22 cellular contexts compared by ENCODE assay signal in genomic region chr1:118862755-118863154, GRCh38.
A peak's percentile ranks its signal among the peaks of the same experiment; 100 is the strongest.
DNase-seq lines count a peak whose midpoint lies in the region; ATAC-seq, FAIRE-seq and TF ChIP-seq lines count a peak whose summit lies in the region.
"Had no signal": no experiment of that assay in that cellular context is flagged by ENCODE, and none has a peak within 500 bp of the region (broad histone marks: within the 10 kb centered on the region; RNA-seq: fewer than 3 reads in every experiment).

No MANE protein-coding gene starts in this region.

- H3K9me2 ChIP-seq in OCI-LY7 (ENCODE audit: insufficient read depth, low read length), result no peaks in the 10 kb centered on the region

- H3K79me2 ChIP-seq in GM12878 (ENCODE audit: control insufficient read depth, insufficient read depth, low read length) (no peaks in the 10 kb centered on the region), OCI-LY7 (ENCODE audit: insufficient read depth, low read depth, low read length) (no peaks in the 10 kb centered on the region)

- in situ Hi-C loops in GM12878 (cut with MboI), result no loop called here

- no peak for FAIRE-seq in GM12878 (lab: Jason Lieb, UNC)

- H3K4me3 ChIP-seq in AG10803 (ENCODE audit: low read length) (no peak overlapping the region), GM12878 (no peak overlapping the region), thyroid gland (replicated peaks in 1 of 3) (no peak overlapping the region), OCI-LY7 (ENCODE audit: low read depth, low read length, poor library complexity, severe bottlenecking) (no peak overlapping the region)
- H3K4me3 ChIP-seq: ascending aorta, psoas muscle, vagina had no signal

- H3K9ac ChIP-seq in GM12878 (ENCODE audit: control insufficient read depth, insufficient read depth, low read length), result no peak overlapping the region

- TF ChIP-seq CTCF in AG10803 (conservative IDR thresholded peaks at IDR 0.05; ENCODE audit: low read length) (no peak), GM12878 (IDR thresholded peaks at IDR 0.05 in 2 of 3, conservative IDR thresholded peaks at IDR 0.05 in 1 of 3; ENCODE audit: control insufficient read depth in 2 of 3, extremely low read depth in 1 of 3, insufficient read depth in 1 of 3, low read depth in 3 of 3, low read length in 3 of 3) (no peak), thyroid gland (IDR thresholded peaks at IDR 0.05) (no peak), OCI-LY7 (conservative IDR thresholded peaks at IDR 0.05; ENCODE audit: low read length) (no peak)

- no peaks in the 10 kb centered on the region for H3K4me1 ChIP-seq in GM12878 (ENCODE audit: control insufficient read depth, insufficient read depth, low read length)
- peaks cover 9 to 18% of the 10 kb centered on the region in 2 donors for H3K4me1 ChIP-seq in thyroid gland
- no peaks in the 10 kb centered on the region for H3K4me1 ChIP-seq in OCI-LY7 (ENCODE audit: insufficient read depth, low read length, poor library complexity, severe bottlenecking)
- H3K4me1 ChIP-seq: ascending aorta, psoas muscle, vagina had no signal

- WGBS in GM12878 (ENCODE audit: insufficient coverage, insufficient replicate concordance, low lambda C conversion rate, missing lambda C conversion rate), result 42% methylated on average over 2 of the region's 2 CpGs
- WGBS in thyroid gland, 2 donors, result 86 to 90% methylated on average over 2 of the region's 2 CpGs

- H3K36me3 ChIP-seq in GM12878 (ENCODE audit: control insufficient read depth in 2 of 2, insufficient read depth in 2 of 2, low read length in 1 of 2), result no peaks in the 10 kb centered on the region
- no peaks in the 10 kb centered on the region for H3K36me3 ChIP-seq in thyroid gland
- no peaks in the 10 kb centered on the region for H3K36me3 ChIP-seq in OCI-LY7 (ENCODE audit: insufficient read depth, low read length)
- H3K36me3 ChIP-seq: ascending aorta, vagina had no signal

- H3K27me3 ChIP-seq in GM12878 (replicated peaks in 1 of 2; ENCODE audit: control insufficient read depth in 2 of 2, insufficient read depth in 2 of 2, low read length in 1 of 2) (no peaks in the 10 kb centered on the region), thyroid gland (no peaks in the 10 kb centered on the region)
- H3K27me3 ChIP-seq: ascending aorta, vagina had no signal

- no peaks in the 10 kb centered on the region for H3K9me3 ChIP-seq in GM12878 (replicated peaks; ENCODE audit: control insufficient read depth, insufficient read depth, low read length)
- no peaks in the 10 kb centered on the region for H3K9me3 ChIP-seq in thyroid gland
- no peaks in the 10 kb centered on the region for H3K9me3 ChIP-seq in OCI-LY7 (ENCODE audit: low read length)
- H3K9me3 ChIP-seq: ascending aorta, psoas muscle, vagina had no signal

- DNase-seq in AG10803 (ENCODE audit: low read depth), result peak; percentile 9
- DNase-seq in GM12878 (ENCODE audit: low read depth, low spot score), result no peak
- no peak for DNase-seq in thyroid gland
- no peak for DNase-seq in OCI-LY7 (ENCODE audit: low spot score)
- no peak for DNase-seq in activated CD4-positive, alpha-beta T cell treated with anti-CD3 and anti-CD28 coated beads, Interleukin-2, amount 50 U/mL, for 1 hour
- no peak for DNase-seq in SK-N-DZ (ENCODE audit: low spot score)
- DNase-seq: activated CD4-positive, alpha-beta T cell treated with anti-CD3 and anti-CD28 coated beads for 48 hours; activated naive CD4-positive, alpha-beta T cell treated with Interleukin-2 at 50 U/mL for 16 hours; activated T-cell treated with anti-CD3 and anti-CD28 coated beads for 4 hours; CD8-positive, alpha-beta T cell; HFFc6; NCI-H2029; NCI-H510A treated with DMSO at 0.1 percent for 48 hours; PC-3; psoas muscle; stimulated activated naive CD8-positive, alpha-beta T cell treated with anti-CD3 and anti-CD28 coated beads, Interleukin-15, amount 100 ng/mL, for 72 hours had no signal

- SMC1A ChIA-PET in GM12878 (lab: Charles Lee; ENCODE audit: uncharacterized antibody, unreplicated experiment), result no interaction called here

- BruUV-seq in GM12878 (replicated peaks; lab: Mats Ljungman, UMichigan) (no TSS peak), OCI-LY7 (replicated peaks; lab: Mats Ljungman, UMichigan) (no TSS peak)

- POLR2A ChIA-PET in GM12878 (lab: Charles Lee) (no interaction called here), OCI-LY7 (lab: Charles Lee) (no interaction called here)

- CTCF ChIA-PET in GM12878 (lab: Yijun Ruan, JAX), result interaction anchor here (1.1 to 1.2 kb wide), 2 partner anchors 14 to 45 kb away, joined by 3 to 4 read pairs; no protein-coding TSS in a partner anchor
- CTCF ChIA-PET in OCI-LY7 (lab: Charles Lee; ENCODE audit: unreplicated experiment), result no interaction called here

- H4K20me1 ChIP-seq in GM12878 (ENCODE audit: control insufficient read depth, insufficient read depth) (no peaks in the 10 kb centered on the region), OCI-LY7 (ENCODE audit: insufficient read depth, low read length) (no peaks in the 10 kb centered on the region)

- RAD21 ChIA-PET in GM12878 (lab: Charles Lee; ENCODE audit: unreplicated experiment), result interaction anchor here (1.5 kb wide), 1 partner anchor 23 kb away, joined by 3 read pairs; no protein-coding TSS in a partner anchor

- H3K27ac ChIP-seq in GM12878 (ENCODE audit: control insufficient read depth, insufficient read depth) (no peak overlapping the region), thyroid gland (no peak overlapping the region), OCI-LY7 (ENCODE audit: low read depth, low read length, poor library complexity, severe bottlenecking) (no peak overlapping the region)
- H3K27ac ChIP-seq: ascending aorta, epithelial cell of prostate, psoas muscle, vagina had no signal

- H3K4me2 ChIP-seq in GM12878 (ENCODE audit: control insufficient read depth, insufficient read depth) (no peak overlapping the region), OCI-LY7 (ENCODE audit: low read length) (no peak overlapping the region)

- TF ChIP-seq RAD21 in GM12878 (IDR thresholded peaks at IDR 0.05; ENCODE audit: insufficient read depth, low read depth, low read length), result no peak

- TF ChIP-seq POLR2A in GM12878 (IDR thresholded peaks at IDR 0.05; ENCODE audit: low read depth, low read length), result no peak
- no peak for TF ChIP-seq POLR2A in thyroid gland (IDR thresholded peaks at IDR 0.05)

- intact Hi-C loops in GM12878 (cut with micrococcal nuclease; ENCODE audit: unreplicated experiment) (no loop called here), thyroid gland (cut with DNase I) (no loop called here), OCI-LY7 (cut with micrococcal nuclease; ENCODE audit: unreplicated experiment) (no loop called here)

- no peak for TF ChIP-seq EP300 in GM12878 (IDR thresholded peaks at IDR 0.05; ENCODE audit: borderline replicate concordance in 1 of 2, control insufficient read depth in 1 of 2, low read depth in 2 of 2, low read length in 2 of 2)

- ATAC-seq in GM19438 (IDR thresholded peaks at IDR 0.05; ENCODE audit: low read depth, unreplicated experiment), result peak; percentile 71
- peak; percentile 42 for ATAC-seq in HG03469 (IDR thresholded peaks at IDR 0.05; ENCODE audit: unreplicated experiment)
- ATAC-seq in GM12878, result peak; percentile 74
- ATAC-seq: CD8-positive, alpha-beta T cell; PC-3; psoas muscle; SK-N-SH treated with all-trans-retinoic acid at 6 μM for 48 hours; stimulated activated naive CD8-positive, alpha-beta T cell treated with anti-CD3 and anti-CD28 coated beads, Interleukin-15, amount 100 ng/mL, for 72 hours had no signal

- H2AFZ ChIP-seq in GM12878 (ENCODE audit: control insufficient read depth, low read depth, low read length) (no peak overlapping the region), OCI-LY7 (ENCODE audit: low read length) (no peak overlapping the region)

TF ChIP-seq in GM12878, 131 proteins besides CTCF, POLR2A, EP300 and RAD21 (continues in another document):
- no peak for TF ChIP-seq ZNF217 (IDR thresholded peaks at IDR 0.05)
- TF ChIP-seq ZNF687 (IDR thresholded peaks at IDR 0.05), result no peak
- no peak for TF ChIP-seq SRF (IDR thresholded peaks at IDR 0.05; ENCODE audit: low read depth in 2 of 2, low read length in 2 of 2)
- TF ChIP-seq IKZF1 (conservative IDR thresholded peaks at IDR 0.05), result peak; percentile 29; the same call in 1 of the 2 replicates
- TF ChIP-seq IKZF2 (IDR thresholded peaks at IDR 0.05), result peak in 1 of 2 experiments; percentile 15; a peak in 1 of 4 replicates
- no peak for TF ChIP-seq WRNIP1 (IDR thresholded peaks at IDR 0.05; ENCODE audit: borderline replicate concordance, low read depth, low read length)
- 0 out of 2 replicates have a peak, but pooled peaks have one; percentile 32 for TF ChIP-seq MTA2 (IDR thresholded peaks at IDR 0.05; ENCODE audit: low read depth)
- TF ChIP-seq KAT2A (conservative IDR thresholded peaks at IDR 0.05; ENCODE audit: control insufficient read depth, low read depth, low read length), result no peak
- TF ChIP-seq ZNF384 (IDR thresholded peaks at IDR 0.05; ENCODE audit: borderline replicate concordance, low read depth, low read length), result no peak
- no peak for TF ChIP-seq CHD1 (IDR thresholded peaks at IDR 0.05; ENCODE audit: low read depth, low read length)
- no peak for TF ChIP-seq CBX3 (IDR thresholded peaks at IDR 0.05; ENCODE audit: borderline replicate concordance, low read depth)
